In genomic region chr11:119015054-119015611, GRCh38 we compare ENCODE assay signal across 11 cellular contexts. TPM values are rescaled to one million over a fixed set of nuclear protein-coding genes. Genes with fewer than 3 reads are reported as not detected.
DNase-seq lines count a peak whose midpoint lies in the region; ATAC-seq and TF ChIP-seq lines count a peak whose summit lies in the region.
"Had no signal": no experiment of that assay in that cellular context is flagged by ENCODE, and none has a peak within 500 bp of the region (broad histone marks: within the 10 kb centered on the region; RNA-seq: fewer than 3 reads in every experiment).

No MANE protein-coding gene starts in this region.

- H3K27me3 Mint-ChIP-seq in natural killer cell (ENCODE audit: low read depth in 2 of 2), result no peaks in the 10 kb centered on the region

- H3K4me1 ChIP-seq in MM.1S (ENCODE audit: low read length) (peaks cover 12% of the 10 kb centered on the region), heart right ventricle (peaks cover 5 to 34% (median 29%) of the 10 kb centered on the region in 9 donors)

- H3K27ac Mint-ChIP-seq in natural killer cell, result peak overlapping the region; percentile 54 to 99

- H3K4me3 Mint-ChIP-seq in natural killer cell, result no peak overlapping the region

- no peaks in the 10 kb centered on the region for H3K9me2 ChIP-seq in MM.1S (replicated peaks; ENCODE audit: insufficient read depth, low read length)

- H3K27ac ChIP-seq in MM.1S (ENCODE audit: low read length) (no peak overlapping the region), heart right ventricle (no peak overlapping the region)

- H3K79me2 ChIP-seq in MM.1S (ENCODE audit: low read length), result peaks cover 49% of the 10 kb centered on the region

- no peaks in the 10 kb centered on the region for H3K27me3 ChIP-seq in MM.1S (replicated peaks; ENCODE audit: insufficient read depth, low read length)
- no peaks in the 10 kb centered on the region for H3K27me3 ChIP-seq in heart right ventricle

- H3K4me3 ChIP-seq in MM.1S (ENCODE audit: low read length) (no peak overlapping the region), astrocyte of the cerebellum (ENCODE audit: low read depth, low read length) (no peak overlapping the region), heart right ventricle (no peak overlapping the region)

- H3K36me3 Mint-ChIP-seq in natural killer cell, result no peaks in the 10 kb centered on the region

- no peak overlapping the region for H2AFZ ChIP-seq in MM.1S (ENCODE audit: low read length)

- intact Hi-C loops in natural killer cell (cut with micrococcal nuclease), result loop anchor here (5.0 kb wide), 3 partner anchors 42 to 192 kb away; partner anchors contain the start of genes CBL, DPAGT1 and HYOU1
- intact Hi-C loops in heart right ventricle (cut with DNase I), result loop anchor here in 2 of 10 donors (5.0 to 10.0 kb wide), 2 partner anchors 50 to 87 kb away; partner anchors contain the start of genes DPAGT1 (in 1 of the 2) and VPS11 (in 1 of the 2)

- H3F3A ChIP-seq in MM.1S (ENCODE audit: insufficient read depth, low read length), result peaks cover 63% of the 10 kb centered on the region

- peak; percentile 15; the same call in 1 of the 2 replicates for TF ChIP-seq CTCF in MM.1S (IDR thresholded peaks at IDR 0.05; ENCODE audit: low read length)
- peak; percentile 28 for TF ChIP-seq CTCF in astrocyte of the cerebellum (IDR thresholded peaks at IDR 0.05; ENCODE audit: low read depth, low read length, missing control alignments)
- no peak for TF ChIP-seq CTCF in natural killer cell (IDR thresholded peaks at IDR 0.05)
- no peak for TF ChIP-seq CTCF in GM20000 (IDR thresholded peaks at IDR 0.05; ENCODE audit: extremely low read depth, missing control alignments)
- peak in 3 of 9 donors; percentile 10 to 27 (median 26) for TF ChIP-seq CTCF in heart right ventricle (IDR thresholded peaks at IDR 0.05)

- H3K36me3 ChIP-seq in MM.1S (replicated peaks; ENCODE audit: insufficient read depth, low read length), result peaks cover 12% of the 10 kb centered on the region
- peaks cover 0 to 73% (median 20%) of the 10 kb centered on the region in 9 donors for H3K36me3 ChIP-seq in heart right ventricle

- H3K4me2 ChIP-seq in MM.1S (ENCODE audit: low read depth, low read length), result no peak overlapping the region

- H3K9me3 Mint-ChIP-seq in natural killer cell, result no peaks in the 10 kb centered on the region

- no peaks in the 10 kb centered on the region for H4K20me1 ChIP-seq in MM.1S (ENCODE audit: insufficient read depth, low read length)

- ATAC-seq in natural killer cell, result no peak
- no peak for ATAC-seq in heart right ventricle

- peaks cover 17 to 32% of the 10 kb centered on the region in 2 donors for H3K4me1 Mint-ChIP-seq in natural killer cell

- 69 to 73% methylated on average over 8 of the region's 8 CpGs for WGBS in heart right ventricle, 2 donors

- H3K9ac ChIP-seq in MM.1S (ENCODE audit: low read length), result no peak overlapping the region

- H3K9me3 ChIP-seq in MM.1S (replicated peaks; ENCODE audit: insufficient read depth, low read length), result no peaks in the 10 kb centered on the region
- H3K9me3 ChIP-seq in heart right ventricle, result no peaks in the 10 kb centered on the region

- DNase-seq in ELR (ENCODE audit: low read depth) (peak; percentile 43), MM.1S (no peak), astrocyte of the cerebellum (ENCODE audit: low read depth) (no peak), natural killer cell (no peak), DMS153 (lab: John Stamatoyannopoulos, UW) (no peak), SW 1271 (lab: John Stamatoyannopoulos, UW) (no peak), GM20000 (ENCODE audit: low spot score) (no peak), heart right ventricle (no peak)
- DNase-seq: effector CD8-positive, alpha-beta T cell; GF-D8; NCI-H1105 had no signal

- in situ Hi-C loops in astrocyte of the cerebellum (cut with HindIII; ENCODE audit: low sequenced_read_pairs), result loop anchor here (5.0 kb wide), 1 partner anchor 87 kb away; the partner anchor contains the start of gene DPAGT1

RNA-seq across cellular contexts. Expression of gene RPS25, which starts 3.0 kb away (rescaled TPM):
- total RNA-seq in natural killer cell (1,000 to 10,000 TPM in 1 of 3 donors, 100 to 1,000 TPM in 2; 870 to 1,051 (median 887) TPM), heart right ventricle (100 to 1,000 TPM; 743 to 915 (median 823) TPM)
- polyA plus RNA-seq in heart right ventricle, result 1,000 to 10,000 TPM; 1,404 to 1,607 TPM

RNA-seq across cellular contexts. Expression of gene TRAPPC4, which starts 3.4 kb away (rescaled TPM):
- 10 to 100 TPM; 71.4 to 84.5 (median 77.5) TPM for total RNA-seq in natural killer cell
- 10 to 100 TPM; 29.5 to 51.4 (median 37.5) TPM for total RNA-seq in heart right ventricle
- 10 to 100 TPM; 14.6 to 95.1 TPM for polyA plus RNA-seq in heart right ventricle

RNA-seq across cellular contexts. Expression of gene SLC37A4, which starts 15.5 kb away (rescaled TPM):
- total RNA-seq in natural killer cell (1 to 10 TPM; 4.6 to 7.7 (median 6.5) TPM), heart right ventricle (10 to 100 TPM in 1 of 10 donors, 1 to 10 TPM in 9; 3.8 to 12.0 (median 6.5) TPM)
- polyA plus RNA-seq in heart right ventricle, result 10 to 100 TPM in 1 of 2 donors, 1 to 10 TPM in 1; 7.6 to 11.1 TPM

RNA-seq across cellular contexts. Expression of gene CENATAC, which starts 17.2 kb away (rescaled TPM):
- total RNA-seq in natural killer cell (100 to 1,000 TPM; 121 to 143 (median 122) TPM), heart right ventricle (10 to 100 TPM in 7 of 10 donors, 1 to 10 TPM in 3; 7.8 to 13.5 (median 11.3) TPM)
- polyA plus RNA-seq in heart right ventricle, result 10 to 100 TPM in 1 of 2 donors, 1 to 10 TPM in 1; 8.2 to 85.2 TPM

RNA-seq across cellular contexts. Expression of gene HYOU1, which starts 41.9 kb away (rescaled TPM):
- total RNA-seq in natural killer cell, result 100 to 1,000 TPM; 114 to 146 (median 123) TPM
- total RNA-seq in heart right ventricle, result 10 to 100 TPM; 45.0 to 96.4 (median 64.4) TPM
- 100 to 1,000 TPM in 1 of 2 donors, 10 to 100 TPM in 1; 33.0 to 179 TPM for polyA plus RNA-seq in heart right ventricle

Comparison
In these comparisons a context has a peak if more than half of its experiments do, and no peak if none do; other contexts are left out.
1. CTCF ChIP-seq: peak in MM.1S (single experiment) and astrocyte of the cerebellum (single experiment); none in natural killer cell (single experiment) and GM20000 (single experiment).